Comparison of ENCODE assay signal across 8 cellular contexts in the genomic region with DNA sequence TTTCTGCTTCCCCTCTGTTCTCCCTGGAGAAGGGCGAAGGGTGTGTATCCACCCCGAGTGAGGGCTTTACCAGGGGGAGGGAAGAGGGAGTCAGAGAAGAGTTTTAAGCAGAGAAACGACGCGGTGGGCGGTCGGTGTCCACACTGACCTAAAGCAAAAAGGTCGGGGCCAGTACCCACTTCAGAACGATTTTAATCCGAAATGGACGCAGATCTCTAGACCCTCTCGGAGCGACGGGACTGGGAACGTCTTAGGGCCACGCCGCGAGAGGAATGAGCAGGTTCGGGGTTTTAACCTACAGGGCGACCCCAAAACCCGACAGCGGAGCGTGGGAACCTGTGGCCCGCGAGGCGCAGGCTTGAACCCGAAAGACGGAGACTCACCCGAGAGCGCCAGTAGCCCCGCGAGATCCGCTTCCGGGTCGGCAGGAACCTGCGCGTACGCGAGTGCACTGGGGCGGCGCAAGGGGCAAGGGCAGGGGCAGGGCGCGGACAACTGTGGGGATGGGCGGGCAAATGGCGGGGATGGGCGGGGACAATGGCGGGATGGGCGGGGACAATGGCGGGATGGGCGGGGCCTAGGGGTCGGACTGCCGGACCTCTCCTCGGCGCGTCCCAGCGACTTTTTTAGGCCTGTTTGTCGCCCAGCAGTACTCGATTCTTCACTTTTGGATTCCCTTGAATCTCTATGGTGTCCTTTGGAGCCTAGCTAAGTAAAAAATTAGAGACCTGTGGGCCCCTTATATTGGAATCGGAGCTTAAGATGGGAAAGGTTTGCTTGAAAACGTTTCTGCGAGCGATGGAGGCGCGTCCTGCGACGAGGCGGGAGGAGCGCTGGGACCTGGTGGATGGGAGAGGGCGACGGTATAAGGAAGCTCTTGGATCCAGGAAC. TPM values are rescaled to one million over a fixed set of nuclear protein-coding genes. Genes with fewer than 3 reads are reported as not detected.
A peak's percentile ranks its signal among the peaks of the same experiment; 100 is the strongest.
DNase-seq lines count a peak whose midpoint lies in the region; FAIRE-seq and TF ChIP-seq lines count a peak whose summit lies in the region.

A gene (minus strand): TSS at position 423 of the 891 bp plus-strand sequence. CDS start 3,323 bp downstream, outside the sequence.

- H3K9me3 ChIP-seq in A673 (ENCODE audit: low read depth, low read length, poor library complexity, severe bottlenecking) (peaks cover 21% of the 10 kb centered on the region), kidney (ENCODE audit: control insufficient read depth in 1 of 2, low read length in 2 of 2) (peaks cover 4 to 6% of the 10 kb centered on the region in 2 donors), spleen (peaks cover 0 to 100% (median 78%) of the 10 kb centered on the region in 8 donors)

- peak within 1 kb of the TSS; percentile 37 to 90 for H3K9ac ChIP-seq in kidney (ENCODE audit: low read length in 2 of 2)

- WGBS in spleen, 5 donors, result 3 to 8% (median 4%) methylated on average over 58 to 70 of the region's 70 CpGs

- DNase-seq in A673 (ENCODE audit: low spot score), result peak; percentile 67
- peak; percentile 4 for DNase-seq in HS-27A (ENCODE audit: low read depth)
- peak; percentile 75 to 83 for DNase-seq in activated CD4-positive, alpha-beta T cell treated with anti-CD3 and anti-CD28 coated beads for 4 hours
- peak; percentile 96 for DNase-seq in chondrocyte (ENCODE audit: low spot score)
- peak; percentile 98 for DNase-seq in kidney
- peak; percentile 95 for DNase-seq in spleen
- no peak for DNase-seq in DMS153 (lab: John Stamatoyannopoulos, UW)
- no peak for DNase-seq in urothelium cell line (ENCODE audit: low spot score)

- peaks cover 37% of the 10 kb centered on the region for H3K36me3 Mint-ChIP-seq in chondrocyte (ENCODE audit: low read depth)

- H3K4me1 Mint-ChIP-seq in chondrocyte (ENCODE audit: low read depth), result peaks cover 10% of the 10 kb centered on the region

- peak within 1 kb of the TSS; percentile 70 for H3K27ac Mint-ChIP-seq in chondrocyte (ENCODE audit: unreplicated experiment)

- H3K36me3 ChIP-seq in A673 (ENCODE audit: insufficient read depth, low read length, poor library complexity, severe bottlenecking) (no peaks in the 10 kb centered on the region), kidney (ENCODE audit: control insufficient read depth in 1 of 2, insufficient read depth in 2 of 2, low read length in 2 of 2) (peaks cover 7 to 27% of the 10 kb centered on the region in 2 donors), spleen (peaks cover 0 to 37% (median 31%) of the 10 kb centered on the region in 6 donors)

- peaks cover 40% of the 10 kb centered on the region for H3K9me3 Mint-ChIP-seq in chondrocyte (ENCODE audit: low read depth)

- no peaks in the 10 kb centered on the region for H3K27me3 Mint-ChIP-seq in chondrocyte (ENCODE audit: low read depth)

- H3K27me3 ChIP-seq in A673 (replicated peaks; ENCODE audit: insufficient read depth, low read depth, low read length, poor library complexity) (no peaks in the 10 kb centered on the region), spleen (replicated peaks in 1 of 7) (no peaks in the 10 kb centered on the region)

- TF ChIP-seq CTCF in A673 (conservative IDR thresholded peaks at IDR 0.05; ENCODE audit: low read depth, low read length) (no peak), chondrocyte (IDR thresholded peaks at IDR 0.05) (no peak), kidney (IDR thresholded peaks at IDR 0.05; ENCODE audit: borderline replicate concordance, extremely low read depth, insufficient read depth) (no peak), spleen (IDR thresholded peaks at IDR 0.05 in 8 of 11, conservative IDR thresholded peaks at IDR 0.05 in 3 of 11) (no peak)

- intact Hi-C loops in A673 (cut with micrococcal nuclease; ENCODE audit: unreplicated experiment), result no loop called here
- intact Hi-C loops in kidney (cut with DNase I), result no loop called here
- intact Hi-C loops in spleen (cut with DNase I; ENCODE audit: low total_unique reads), result no loop called here

- CTCF ChIA-PET in A673 (lab: Charles Lee), result no interaction called here

- FAIRE-seq in kidney (lab: Jason Lieb, UNC), result no peak
- FAIRE-seq in urothelium cell line (lab: Jason Lieb, UNC), result no peak

- H3K27ac ChIP-seq in A673 (ENCODE audit: low read depth, low read length, poor library complexity, severe bottlenecking) (no peak within 1 kb of the TSS), kidney (ENCODE audit: low read depth in 2 of 2, low read length in 2 of 2) (peak within 1 kb of the TSS; percentile 66 to 79), spleen (peak within 1 kb of the TSS; percentile 66 to 86 (median 83))

- TSS peak; percentile 58 for BruUV-seq in A673 (replicated peaks; lab: Mats Ljungman, UMichigan)

- H3K4me3 ChIP-seq in A673 (ENCODE audit: low read depth, low read length, poor library complexity, severe bottlenecking), result peak within 1 kb of the TSS; percentile 52
- H3K4me3 ChIP-seq in kidney (ENCODE audit: low read length in 2 of 2), result peak within 1 kb of the TSS; percentile 89 to 97
- peak within 1 kb of the TSS; percentile 60 to 81 (median 68) for H3K4me3 ChIP-seq in spleen

- H3K4me1 ChIP-seq in A673 (ENCODE audit: insufficient read depth, low read length, poor library complexity, severe bottlenecking) (no peaks in the 10 kb centered on the region), kidney (ENCODE audit: control insufficient read depth in 1 of 2, insufficient read depth in 1 of 2, low read depth in 1 of 2, low read length in 2 of 2) (no peaks in the 10 kb centered on the region), spleen (peaks cover 0 to 17% (median 8%) of the 10 kb centered on the region in 6 donors)

- H3K4me3 Mint-ChIP-seq in chondrocyte (ENCODE audit: unreplicated experiment), result peak within 1 kb of the TSS; percentile 78

- peak in 1 of 3 donors; percentile 35 for TF ChIP-seq POLR2A in spleen (IDR thresholded peaks at IDR 0.05)

- POLR2A ChIA-PET in A673 (lab: Charles Lee; ENCODE audit: low non-redundant PET), result no interaction called here

RNA-seq across cellular contexts. Expression of the gene that starts here (rescaled TPM):
- total RNA-seq in A673 (2021) (5.4 and 6.1 TPM in 2 replicates), chondrocyte (21.2 to 28.9 TPM (median 21.5 TPM) in 3 replicates), kidney (24.3 TPM), spleen (10 to 100 TPM; 14.6 to 30.2 (median 20.3) TPM)
- polyA plus RNA-seq in kidney (ENCODE audit: insufficient read depth, low read depth, low replicate concordance) (6.5 TPM), spleen (1 to 10 TPM; 8.3 to 8.8 (median 8.3) TPM)

Comparison
In these comparisons a context has a peak if more than half of its experiments do, and no peak if none do; other contexts are left out.
1. DNase-seq: peak in A673 (single experiment), HS-27A (single experiment), activated CD4-positive, alpha-beta T cell treated with anti-CD3 and anti-CD28 coated beads for 4 hours (2 of 2), chondrocyte (single experiment), kidney (single experiment) and spleen (single experiment); none in DMS153 (single experiment) and urothelium cell line (single experiment).
2. Peak in every context shown above with its lines, with median percentiles within 50 percentile points of each other: H3K4me3 ChIP-seq.